Comparison of ENCODE assay signal across 9 cellular contexts in the genomic region with DNA sequence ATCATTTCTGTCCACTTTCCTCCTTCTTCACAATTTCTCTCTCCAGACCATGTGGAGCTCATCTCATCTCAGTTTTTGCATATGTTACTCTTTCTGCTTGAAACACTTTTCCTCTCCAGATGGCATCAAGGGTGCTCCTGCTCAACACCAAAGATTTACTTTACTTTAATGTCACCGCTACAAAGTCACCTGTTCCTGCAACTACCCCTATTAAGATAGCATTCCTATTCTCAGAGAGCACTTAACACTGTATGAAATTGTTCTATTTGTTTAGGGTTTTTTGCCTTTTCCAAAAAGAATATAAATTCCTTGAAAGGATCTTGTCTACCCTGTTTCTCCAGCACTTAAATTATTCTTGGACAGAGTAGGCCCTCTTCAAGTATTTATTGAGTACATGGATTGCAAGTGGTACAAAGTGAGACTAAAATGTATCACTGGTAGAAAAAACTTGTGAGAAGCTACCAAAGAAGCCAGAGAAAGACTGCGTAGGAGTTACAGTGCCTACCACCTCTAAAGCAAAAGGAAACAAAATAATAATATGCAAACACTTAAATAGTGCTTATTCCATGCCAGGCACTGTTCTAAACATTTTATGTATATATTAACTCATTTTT. TPM values are rescaled to one million over a fixed set of nuclear protein-coding genes. Genes with fewer than 3 reads are reported as not detected.
DNase-seq lines count a peak whose midpoint lies in the region; ATAC-seq, FAIRE-seq and TF ChIP-seq lines count a peak whose summit lies in the region.
"Had no signal": no experiment of that assay in that cellular context is flagged by ENCODE, and none has a peak within 500 bp of the region (broad histone marks: within the 10 kb centered on the region; RNA-seq: fewer than 3 reads in every experiment).

No MANE protein-coding gene starts in this region.

- CTCF ChIA-PET in IMR-90 (lab: Yijun Ruan, JAX) (no interaction called here), K562 (lab: Yijun Ruan, JAX; ENCODE audit: low intra/inter-chr PET ratio) (no interaction called here), Calu3 (lab: Charles Lee) (no interaction called here)

- H3K36me3 Mint-ChIP-seq in neural crest cell (ENCODE audit: low read depth) (peaks cover 6% of the 10 kb centered on the region), Calu3 (ENCODE audit: insufficient read depth, unreplicated experiment) (peaks cover 16% of the 10 kb centered on the region)

- H3K4me3 Mint-ChIP-seq in neural crest cell (peak overlapping the region; percentile 97), Calu3 (ENCODE audit: low read depth, unreplicated experiment) (no peak overlapping the region)

- no peak overlapping the region for H3K14ac ChIP-seq in IMR-90 (replicated peaks; ENCODE audit: low read depth, low read length)

- H4K20me1 ChIP-seq in BLaER1 (no peaks in the 10 kb centered on the region), IMR-90 (ENCODE audit: insufficient read depth, low read length) (no peaks in the 10 kb centered on the region), K562 (replicated peaks; ENCODE audit: control insufficient read depth, insufficient read depth, low read length) (no peaks in the 10 kb centered on the region)

- no peak for TF ChIP-seq RAD21 in IMR-90 (IDR thresholded peaks at IDR 0.05; ENCODE audit: low read length)
- no peak for TF ChIP-seq RAD21 in K562 (CRISPR knock-in tag; conservative IDR thresholded peaks at IDR 0.05 in 1 of 2, IDR thresholded peaks at IDR 0.05 in 1 of 2)

- H4K91ac ChIP-seq in IMR-90 (ENCODE audit: insufficient read depth, low read depth, low read length), result no peak overlapping the region

- no peak for ATAC-seq in IMR-90 (ENCODE audit: low read depth)
- ATAC-seq in K562, result peak; percentile 7
- no peak for ATAC-seq in HG03159 (IDR thresholded peaks at IDR 0.05; ENCODE audit: unreplicated experiment)

- no CpG with 5 or more reads among the region's 2 CpGs for WGBS in IMR-90 (ENCODE audit: extremely low coverage in 2 of 2, insufficient read length in 1 of 2), 2 experiments
- WGBS in K562 (ENCODE audit: insufficient coverage, low coverage, missing lambda C conversion rate), result 69% methylated on average over 2 of the region's 2 CpGs

- intact Hi-C loops in IMR-90 (cut with micrococcal nuclease), result loop anchor here (5.0 kb wide), 1 partner anchor 118 kb away; no protein-coding TSS in a partner anchor
- intact Hi-C loops in K562 (cut with micrococcal nuclease), result loop anchor here (2.0 kb wide), 1 partner anchor 23 kb away; the partner anchor contains the start of gene CCNA2
- intact Hi-C loops in Calu3 (cut with micrococcal nuclease; ENCODE audit: unreplicated experiment), result no loop called here

- no peak overlapping the region for H2AK9ac ChIP-seq in IMR-90 (replicated peaks; ENCODE audit: low read depth, low read length, poor library complexity)

- H3K23ac ChIP-seq in IMR-90 (ENCODE audit: low read depth, low read length), result 0 out of 2 replicates have a peak overlapping the region, but pooled peaks have one; percentile 19

- H2AK5ac ChIP-seq in IMR-90 (ENCODE audit: low read depth, low read length), result no peak overlapping the region

- H3K4ac ChIP-seq in IMR-90 (ENCODE audit: low read depth, low read length), result peak overlapping the region; percentile 27; the same call in 1 of the 2 replicates

- H3K27ac Mint-ChIP-seq in neural crest cell (ENCODE audit: unreplicated experiment), result no peak overlapping the region
- H3K27ac Mint-ChIP-seq in Calu3 (ENCODE audit: unreplicated experiment), result no peak overlapping the region

- H3K36me3 ChIP-seq in BLaER1 (peaks cover 25% of the 10 kb centered on the region), IMR-90 (ENCODE audit: control insufficient read depth, insufficient read depth, low read length) (peaks cover 8% of the 10 kb centered on the region), K562 (ENCODE audit: control insufficient read depth, insufficient read depth, low read length) (peaks cover 34% of the 10 kb centered on the region)

- H2BK20ac ChIP-seq in IMR-90 (ENCODE audit: low read depth, low read length), result no peak overlapping the region; the same call in 1 of the 2 replicates

- no peaks in the 10 kb centered on the region for H3K9me3 ChIP-seq in BLaER1
- no peaks in the 10 kb centered on the region for H3K9me3 ChIP-seq in IMR-90 (ENCODE audit: control insufficient read depth, insufficient read depth, low read length)
- H3K9me3 ChIP-seq in K562 (replicated peaks; ENCODE audit: control insufficient read depth, insufficient read depth, low read depth, low read length), result no peaks in the 10 kb centered on the region

- H3K56ac ChIP-seq in IMR-90 (ENCODE audit: extremely low read depth, insufficient read depth, low read length), result no peak overlapping the region

- POLR2A ChIA-PET in IMR-90 (lab: Charles Lee; ENCODE audit: unreplicated experiment) (no interaction called here), K562 (lab: Yijun Ruan, JAX) (interaction anchor here (1.1 to 1.9 kb wide), 4 partner anchors 9 to 104 kb away, joined by 3 to 7 read pairs (median 4); partner anchors contain the start of genes ANXA5 and CCNA2)

- 0 out of 2 replicates have a peak, but pooled peaks cover 2% of the 10 kb centered on the region for H3K9me1 ChIP-seq in IMR-90 (ENCODE audit: insufficient read depth, low read length)
- no peaks in the 10 kb centered on the region for H3K9me1 ChIP-seq in K562 (ENCODE audit: control insufficient read depth, insufficient read depth, low read length)

- H3K9me3 Mint-ChIP-seq in neural crest cell (no peaks in the 10 kb centered on the region), Calu3 (ENCODE audit: low read depth, unreplicated experiment) (no peaks in the 10 kb centered on the region)

- H2BK15ac ChIP-seq in IMR-90 (ENCODE audit: low read depth, low read length), result no peak overlapping the region; the same call in 1 of the 3 replicates

- TF ChIP-seq POLR2A in IMR-90 (IDR thresholded peaks at IDR 0.05; ENCODE audit: low read depth, low read length) (no peak), K562 (conservative IDR thresholded peaks at IDR 0.05) (no peak)

- peak overlapping the region; percentile 82 for H3K4me2 ChIP-seq in BLaER1
- H3K4me2 ChIP-seq in IMR-90 (ENCODE audit: low read depth, low read length), result no peak overlapping the region
- peak overlapping the region; percentile 94 for H3K4me2 ChIP-seq in K562 (ENCODE audit: insufficient read depth, low read length)

- H3K4me1 ChIP-seq in BLaER1 (peaks cover 45% of the 10 kb centered on the region), IMR-90 (ENCODE audit: control insufficient read depth, insufficient read depth, low read length) (peaks cover 8% of the 10 kb centered on the region), K562 (replicated peaks in 1 of 2; ENCODE audit: control insufficient read depth in 2 of 2, insufficient read depth in 2 of 2, low read length in 2 of 2) (peaks cover 5 to 13% of the 10 kb centered on the region in 2 experiments; a peak in 2 of 5 replicates)

- no peak overlapping the region for H3K18ac ChIP-seq in IMR-90 (ENCODE audit: low read depth, low read length)

- H2BK5ac ChIP-seq in IMR-90 (ENCODE audit: low read depth, low read length, poor library complexity, severe bottlenecking), result no peak overlapping the region

- peak overlapping the region; percentile 88 for H3K27ac ChIP-seq in BLaER1
- no peak overlapping the region for H3K27ac ChIP-seq in IMR-90 (ENCODE audit: insufficient read depth, low read length)
- H3K27ac ChIP-seq in K562 (ENCODE audit: extremely low read depth, low read depth, low read length), result peak overlapping the region; percentile 97

- dilution Hi-C loops in IMR-90 (cut with HindIII; ENCODE audit: low sequenced_read_pairs, unreplicated experiment), result no loop called here

- no TSS peak for BruUV-seq in IMR-90 (replicated peaks; lab: Mats Ljungman, UMichigan)
- BruUV-seq in K562 (replicated peaks; lab: Mats Ljungman, UMichigan), result no TSS peak
- BruUV-seq in Calu3 (replicated peaks; lab: Mats Ljungman, UMichigan), result no TSS peak

- no peak for TF ChIP-seq EP300 in K562 (IDR thresholded peaks at IDR 0.05; ENCODE audit: low read length)

- peaks cover 14 to 17% of the 10 kb centered on the region in 2 experiments; a peak in 3 of 4 replicates for H3K79me1 ChIP-seq in IMR-90 (ENCODE audit: low read depth in 1 of 2, low read length in 2 of 2)

- H4K8ac ChIP-seq in IMR-90 (ENCODE audit: low read depth in 2 of 2, low read length in 2 of 2), result peak overlapping the region; percentile 98 to 99; a peak in 2 of 4 replicates

- H3K4me1 Mint-ChIP-seq in neural crest cell, result peaks cover 39% of the 10 kb centered on the region
- H3K4me1 Mint-ChIP-seq in Calu3 (ENCODE audit: low read depth, unreplicated experiment), result peaks cover 23% of the 10 kb centered on the region

- in situ Hi-C loops in IMR-90 (cut with MboI; ENCODE audit: low sequenced_read_pairs), result loop anchor here (10.0 kb wide), 1 partner anchor 115 kb away; no protein-coding TSS in a partner anchor
- in situ Hi-C loops in K562 (cut with MboI), result no loop called here

- TF ChIP-seq CTCF in IMR-90 (conservative IDR thresholded peaks at IDR 0.05; ENCODE audit: low read depth, low read length), result no peak
- TF ChIP-seq CTCF in K562 (IDR thresholded peaks at IDR 0.05 in 2 of 3, conservative IDR thresholded peaks at IDR 0.05 in 1 of 3; ENCODE audit: insufficient read depth in 2 of 3, low read depth in 1 of 3, low read length in 3 of 3), result no peak
- no peak for TF ChIP-seq CTCF in neural crest cell (conservative IDR thresholded peaks at IDR 0.05)
- TF ChIP-seq CTCF in Calu3 (IDR thresholded peaks at IDR 0.05; ENCODE audit: unreplicated experiment), result no peak

- H3K4me3 ChIP-seq in BLaER1, result peak overlapping the region; percentile 89
- H3K4me3 ChIP-seq in IMR-90 (ENCODE audit: insufficient read depth, low read depth, low read length), result no peak overlapping the region
- H3K4me3 ChIP-seq in K562, result peak overlapping the region; percentile 94

- H3K27me3 ChIP-seq in BLaER1, result no peaks in the 10 kb centered on the region
- H3K27me3 ChIP-seq in IMR-90 (ENCODE audit: control insufficient read depth, insufficient read depth, low read length), result no peaks in the 10 kb centered on the region
- no peaks in the 10 kb centered on the region for H3K27me3 ChIP-seq in K562 (ENCODE audit: control insufficient read depth in 2 of 2, insufficient read depth in 2 of 2, low read length in 2 of 2)

- peaks cover 33% of the 10 kb centered on the region for H3K79me2 ChIP-seq in K562 (ENCODE audit: control insufficient read depth, insufficient read depth, low read length)

- peak; percentile 44 for FAIRE-seq in K562 (lab: Jason Lieb, UNC)

- H3K27me3 Mint-ChIP-seq in neural crest cell (ENCODE audit: low read depth) (no peaks in the 10 kb centered on the region), Calu3 (ENCODE audit: unreplicated experiment) (no peaks in the 10 kb centered on the region)

- 0 out of 2 replicates have a peak overlapping the region, but pooled peaks have one; percentile 50 for H2BK120ac ChIP-seq in IMR-90 (ENCODE audit: low read depth, low read length)

- no peak overlapping the region for H2AFZ ChIP-seq in IMR-90 (replicated peaks; ENCODE audit: low read length, poor library complexity)
- H2AFZ ChIP-seq in K562 (ENCODE audit: low read depth, low read length), result peak overlapping the region; percentile 99

- no peak for DNase-seq in IMR-90
- DNase-seq in K562 (ENCODE audit: extremely low read depth in 1 of 4, low spot score in 3 of 4), result no peak
- no peak for DNase-seq in neural crest cell (ENCODE audit: low read depth, low spot score)
- DNase-seq in mucosa of gallbladder (ENCODE audit: low spot score), result no peak
- no peak for DNase-seq in Calu3
- no peak for DNase-seq in dermis blood vessel endothelial cell
- DNase-seq: DMS153 had no signal

- peak overlapping the region; percentile 90 for H3K9ac ChIP-seq in BLaER1
- H3K9ac ChIP-seq in IMR-90 (ENCODE audit: low read depth, low read length), result no peak overlapping the region
- H3K9ac ChIP-seq in K562 (ENCODE audit: insufficient read depth in 1 of 2, low read depth in 2 of 2, low read length in 2 of 2), result peak overlapping the region in 1 of 2 experiments; percentile 98; a peak in 2 of 4 replicates

- peak overlapping the region; percentile 60; the same call in 1 of the 2 replicates for H4K5ac ChIP-seq in IMR-90 (ENCODE audit: low read depth, low read length)

RNA-seq across cellular contexts. Expression of gene EXOSC9, which starts 1.1 kb away (rescaled TPM):
- total RNA-seq in IMR-90 (2012; rRNA removed) (47.5 and 85.8 TPM in 2 replicates), K562 (2014; rRNA removed) (70.2 and 89.5 TPM in 2 replicates), K562 (2014; rRNA removed; fragmentation: Illumina TruSeq; extraction: Trizol) (118 and 143 TPM in 2 replicates), K562 (2015; rRNA removed; fragmentation: Illumina TruSeq; extraction: Trizol) (103 and 111 TPM in 2 replicates), K562 (2021) (64.7 and 68.0 TPM in 2 replicates), neural crest cell (58.8 and 64.4 TPM in 2 replicates), mucosa of gallbladder (10.4 TPM), Calu3 (2022) (18.8 and 22.3 TPM in 2 replicates), dermis blood vessel endothelial cell (37.5 and 41.5 TPM in 2 replicates)
- polyA plus RNA-seq in IMR-90 (2012; rRNA removed) (27.3 and 34.7 TPM in 2 replicates), K562 (2011; rRNA removed) (92.7 and 115 TPM in 2 replicates), K562 (2014; fragmentation: Illumina TruSeq; extraction: Trizol) (121 and 130 TPM in 2 replicates), K562 (2014; fragmentation: Nextera tagmentation; extraction: Ambion mirVana) (100 to 1,000 TPM; 157 to 166 TPM), K562 (2014; rRNA removed) (100 and 105 TPM in 2 replicates)
- polyA plus RNA-seq in IMR-90 (2012; cell fraction: cytosol; rRNA removed), result 3.8 and 4.3 TPM in 2 replicates
- polyA plus RNA-seq in IMR-90 (2012; cell fraction: nucleus; rRNA removed; ENCODE audit: low replicate concordance), result 5.7 and 33.2 TPM in 2 replicates
- total RNA-seq in K562 (2011; cell fraction: chromatin; rRNA removed; ENCODE audit: low replicate concordance), result 51.5 and 75.8 TPM in 2 replicates
- total RNA-seq in K562 (2011; cell fraction: nucleolus; rRNA removed), result 31.0 and 31.2 TPM in 2 replicates
- total RNA-seq in K562 (2011; cell fraction: nucleoplasm; rRNA removed), result 29.8 and 46.2 TPM in 2 replicates
- polyA plus RNA-seq in K562 (2011; cell fraction: cytosol; rRNA removed), result 22.9 and 38.9 TPM in 2 replicates
- 47.5 and 67.6 TPM in 2 replicates for polyA plus RNA-seq in K562 (2011; cell fraction: nucleus; rRNA removed)
- polyA plus RNA-seq in K562 (2012), result 50.3 and 74.6 TPM in 2 replicates
- 114 and 134 TPM in 2 replicates for polyA minus RNA-seq in K562 (2011; rRNA and poly(A)+ RNA removed)
- polyA minus RNA-seq in K562 (2011; cell fraction: cytosol; rRNA and poly(A)+ RNA removed), result 31.6 and 57.5 TPM in 2 replicates
- polyA minus RNA-seq in K562 (2011; cell fraction: nucleus; rRNA and poly(A)+ RNA removed), result 42.5 and 63.4 TPM in 2 replicates

RNA-seq across cellular contexts. Expression of gene CCNA2, which starts 23.7 kb away (rescaled TPM):
- total RNA-seq in IMR-90 (2012; rRNA removed), result 54.3 and 59.7 TPM in 2 replicates
- 21.3 and 22.8 TPM in 2 replicates for polyA plus RNA-seq in IMR-90 (2012; rRNA removed)
- polyA plus RNA-seq in IMR-90 (2012; cell fraction: cytosol; rRNA removed), result 6.7 and 10.4 TPM in 2 replicates
- 5.3 and 8.3 TPM in 2 replicates for polyA plus RNA-seq in IMR-90 (2012; cell fraction: nucleus; rRNA removed; ENCODE audit: low replicate concordance)
- 15.4 and 28.6 TPM in 2 replicates for total RNA-seq in K562 (2011; cell fraction: chromatin; rRNA removed; ENCODE audit: low replicate concordance)
- total RNA-seq in K562 (2011; cell fraction: nucleolus; rRNA removed), result 22.8 and 24.7 TPM in 2 replicates
- total RNA-seq in K562 (2011; cell fraction: nucleoplasm; rRNA removed), result 26.8 and 30.0 TPM in 2 replicates
- total RNA-seq in K562 (2014; rRNA removed), result 154 and 173 TPM in 2 replicates
- total RNA-seq in K562 (2014; rRNA removed; fragmentation: Illumina TruSeq; extraction: Trizol), result 197 and 225 TPM in 2 replicates
- total RNA-seq in K562 (2015; rRNA removed; fragmentation: Illumina TruSeq; extraction: Trizol), result 174 and 190 TPM in 2 replicates
- 147 TPM in 2 replicates for total RNA-seq in K562 (2021)
- polyA plus RNA-seq in K562 (2011; rRNA removed), result 141 and 192 TPM in 2 replicates
- polyA plus RNA-seq in K562 (2011; cell fraction: cytosol; rRNA removed), result 89.4 and 97.5 TPM in 2 replicates
- polyA plus RNA-seq in K562 (2011; cell fraction: nucleus; rRNA removed), result 36.4 and 53.0 TPM in 2 replicates
- 99.1 and 103 TPM in 2 replicates for polyA plus RNA-seq in K562 (2012)
- 162 and 194 TPM in 2 replicates for polyA plus RNA-seq in K562 (2014; fragmentation: Illumina TruSeq; extraction: Trizol)
- polyA plus RNA-seq in K562 (2014; fragmentation: Nextera tagmentation; extraction: Ambion mirVana), result 10 to 100 TPM; 37.1 to 47.8 TPM
- polyA plus RNA-seq in K562 (2014; rRNA removed), result 110 and 122 TPM in 2 replicates
- 207 and 226 TPM in 2 replicates for polyA minus RNA-seq in K562 (2011; rRNA and poly(A)+ RNA removed)
- polyA minus RNA-seq in K562 (2011; cell fraction: cytosol; rRNA and poly(A)+ RNA removed), result 92.9 and 104 TPM in 2 replicates
- polyA minus RNA-seq in K562 (2011; cell fraction: nucleus; rRNA and poly(A)+ RNA removed), result 25.4 and 41.9 TPM in 2 replicates
- total RNA-seq in neural crest cell, result 85.2 and 85.3 TPM in 2 replicates
- total RNA-seq in mucosa of gallbladder, result 2.9 TPM
- total RNA-seq in Calu3 (2022), result 26.9 and 32.6 TPM in 2 replicates
- total RNA-seq in dermis blood vessel endothelial cell, result 24.7 and 115 TPM in 2 replicates

RNA-seq across cellular contexts. Expression of gene SMIM43, which starts 35.0 kb away (rescaled TPM):
- total RNA-seq in IMR-90 (2012; rRNA removed) (1.4 TPM in 2 replicates), K562 (2014; rRNA removed) (not detected in 2 replicates), K562 (2014; rRNA removed; fragmentation: Illumina TruSeq; extraction: Trizol) (not detected in 2 replicates), K562 (2015; rRNA removed; fragmentation: Illumina TruSeq; extraction: Trizol) (not detected in 2 replicates), K562 (2021) (not detected in 2 replicates), neural crest cell (0.25 and 0.51 TPM in 2 replicates), mucosa of gallbladder (not detected), Calu3 (2022) (not detected in 2 replicates), dermis blood vessel endothelial cell (0.47 and 0.85 TPM in 2 replicates)
- polyA plus RNA-seq in IMR-90 (2012; rRNA removed) (2.0 and 2.8 TPM in 2 replicates), K562 (2011; rRNA removed) (not detected in 2 replicates), K562 (2014; fragmentation: Illumina TruSeq; extraction: Trizol) (not detected in 2 replicates), K562 (2014; fragmentation: Nextera tagmentation; extraction: Ambion mirVana) (not detected), K562 (2014; rRNA removed) (not detected in 2 replicates)
- 0.68 and 0.71 TPM in 2 replicates for polyA plus RNA-seq in IMR-90 (2012; cell fraction: cytosol; rRNA removed)
- 1.1 and 4.1 TPM in 2 replicates for polyA plus RNA-seq in IMR-90 (2012; cell fraction: nucleus; rRNA removed; ENCODE audit: low replicate concordance)
- not detected in 2 replicates for total RNA-seq in K562 (2011; cell fraction: chromatin; rRNA removed; ENCODE audit: low replicate concordance)
- not detected in 2 replicates for total RNA-seq in K562 (2011; cell fraction: nucleolus; rRNA removed)
- total RNA-seq in K562 (2011; cell fraction: nucleoplasm; rRNA removed), result not detected in 2 replicates
- not detected in 2 replicates for polyA plus RNA-seq in K562 (2011; cell fraction: cytosol; rRNA removed)
- polyA plus RNA-seq in K562 (2011; cell fraction: nucleus; rRNA removed), result not detected in 2 replicates
- not detected in 2 replicates for polyA plus RNA-seq in K562 (2012)
- not detected in 2 replicates for polyA minus RNA-seq in K562 (2011; rRNA and poly(A)+ RNA removed)
- not detected in 2 replicates for polyA minus RNA-seq in K562 (2011; cell fraction: cytosol; rRNA and poly(A)+ RNA removed)
- polyA minus RNA-seq in K562 (2011; cell fraction: nucleus; rRNA and poly(A)+ RNA removed), result not detected in 2 replicates
